Comparison of ENCODE assay signal across 7 cellular contexts in genomic region chr17:16440354-16440753, GRCh38. TPM values are rescaled to one million over a fixed set of nuclear protein-coding genes. Genes with fewer than 3 reads are reported as not detected.
A peak's percentile ranks its signal among the peaks of the same experiment; 100 is the strongest.
DNase-seq lines count a peak whose midpoint lies in the region; ATAC-seq and TF ChIP-seq lines count a peak whose summit lies in the region.
"Not testable (repeated sequence)": the region's sequence is repeated elsewhere in the genome, so short reads cannot be mapped to it uniquely, and the experiment has no call there.

No MANE protein-coding gene starts in this region.

- H4K20me1 ChIP-seq in OCI-LY7 (ENCODE audit: insufficient read depth, low read length) = peaks cover 22% of the 10 kb centered on the region; the same call in 1 of the 2 replicates

- POLR2A ChIA-PET in OCI-LY7 (lab: Charles Lee) = interaction anchor here (0.7 to 0.9 kb wide), 2 partner anchors 88 to 232 kb away, joined by 4 to 5 read pairs; no protein-coding TSS in a partner anchor

- H2AFZ ChIP-seq in OCI-LY7 (ENCODE audit: low read length) = not testable (repeated sequence)

- not testable (repeated sequence) for H3K9me3 Mint-ChIP-seq in activated T-cell treated with anti-CD3 and anti-CD28 coated beads, Interleukin-2, amount 50 U/mL, for 4 hours

- CTCF ChIA-PET in OCI-LY7 (lab: Charles Lee; ENCODE audit: unreplicated experiment) = not testable (repeated sequence)

- not testable (repeated sequence) for TF ChIP-seq CTCF in GM12864 (IDR thresholded peaks at IDR 0.05; ENCODE audit: low read depth, low read length, missing control alignments); OCI-LY7 (conservative IDR thresholded peaks at IDR 0.05; ENCODE audit: low read length); choroid plexus epithelial cell (conservative IDR thresholded peaks at IDR 0.05; ENCODE audit: low read depth, low read length); heart left ventricle (IDR thresholded peaks at IDR 0.05)

- H3K4me1 ChIP-seq in OCI-LY7 (ENCODE audit: insufficient read depth, low read length, poor library complexity, severe bottlenecking) = peaks cover 33% of the 10 kb centered on the region
- peaks cover 7 to 59% (median 34%) of the 10 kb centered on the region in 12 donors for H3K4me1 ChIP-seq in heart left ventricle
- peaks cover 29% of the 10 kb centered on the region for H3K4me1 ChIP-seq in muscle layer of colon (ENCODE audit: insufficient read depth, low read length)
- peaks cover 37% of the 10 kb centered on the region for H3K4me1 ChIP-seq in skeletal muscle satellite cell (ENCODE audit: control insufficient read depth, insufficient read depth, low read length)

- WGBS in heart left ventricle, 4 donors = 60 to 78% (median 72%) methylated on average over 5 of the region's 5 CpGs

- DNase-seq in GM12864 (ENCODE audit: low read depth); OCI-LY7 (ENCODE audit: low spot score); activated T-cell treated with anti-CD3 and anti-CD28 coated beads, Interleukin-2, amount 50 U/mL, for 4 hours; choroid plexus epithelial cell (ENCODE audit: low read depth); heart left ventricle: not testable (repeated sequence)

- not testable (repeated sequence) for ATAC-seq in activated T-cell treated with anti-CD3 and anti-CD28 coated beads, Interleukin-2, amount 50 U/mL, for 4 hours; heart left ventricle

- H3K9me3 ChIP-seq in OCI-LY7 (ENCODE audit: low read length); heart left ventricle; muscle layer of colon (ENCODE audit: low read length); skeletal muscle satellite cell (replicated peaks; ENCODE audit: low read length): not testable (repeated sequence)

- H3K4me3 ChIP-seq in GM12864 (ENCODE audit: low read depth, low read length) = peak overlapping the region; percentile 68
- H3K4me3 ChIP-seq in OCI-LY7 (ENCODE audit: low read depth, low read length, poor library complexity, severe bottlenecking) = peak overlapping the region; percentile 98
- H3K4me3 ChIP-seq in choroid plexus epithelial cell (ENCODE audit: low read depth, low read length) = peak overlapping the region; percentile 86
- peak overlapping the region in 10 of 12 donors; percentile 74 to 100 (median 90) for H3K4me3 ChIP-seq in heart left ventricle
- peak overlapping the region in 1 of 2 donors; percentile 87 for H3K4me3 ChIP-seq in muscle layer of colon (ENCODE audit: low read depth in 1 of 2, low read length in 2 of 2)
- H3K4me3 ChIP-seq in skeletal muscle satellite cell (ENCODE audit: low read length) = peak overlapping the region; percentile 73

- not testable (repeated sequence) for H3K27me3 Mint-ChIP-seq in activated T-cell treated with anti-CD3 and anti-CD28 coated beads, Interleukin-2, amount 50 U/mL, for 4 hours (ENCODE audit: low read depth)

- H3K27me3 ChIP-seq in heart left ventricle; muscle layer of colon (ENCODE audit: control insufficient read depth in 1 of 2, insufficient read depth in 2 of 2, low read length in 2 of 2); skeletal muscle satellite cell (ENCODE audit: control insufficient read depth, insufficient read depth, low read length): not testable (repeated sequence)

- H3K9ac ChIP-seq in muscle layer of colon (ENCODE audit: low read length) (peak overlapping the region; percentile 37), skeletal muscle satellite cell (ENCODE audit: low read depth, low read length) (peak overlapping the region; percentile 96)

- peaks cover 41% of the 10 kb centered on the region for H3K36me3 Mint-ChIP-seq in activated T-cell treated with anti-CD3 and anti-CD28 coated beads, Interleukin-2, amount 50 U/mL, for 4 hours (ENCODE audit: insufficient read depth)

- not testable (repeated sequence) for TF ChIP-seq POLR2A in heart left ventricle (IDR thresholded peaks at IDR 0.05)

- H3K79me2 ChIP-seq in OCI-LY7 (ENCODE audit: insufficient read depth, low read depth, low read length) = peaks cover 45% of the 10 kb centered on the region

- peaks cover 63% of the 10 kb centered on the region for H3K36me3 ChIP-seq in OCI-LY7 (ENCODE audit: insufficient read depth, low read length)
- H3K36me3 ChIP-seq in heart left ventricle = peaks cover 0 to 52% (median 40%) of the 10 kb centered on the region in 9 donors
- H3K36me3 ChIP-seq in muscle layer of colon (ENCODE audit: insufficient read depth, low read length) = peaks cover 43% of the 10 kb centered on the region
- peaks cover 56% of the 10 kb centered on the region for H3K36me3 ChIP-seq in skeletal muscle satellite cell (ENCODE audit: insufficient read depth, low read length)

- H3K4me1 Mint-ChIP-seq in activated T-cell treated with anti-CD3 and anti-CD28 coated beads, Interleukin-2, amount 50 U/mL, for 4 hours (ENCODE audit: low read depth) = peaks cover 40% of the 10 kb centered on the region

- H3K27ac ChIP-seq in OCI-LY7 (ENCODE audit: low read depth, low read length, poor library complexity, severe bottlenecking) = peak overlapping the region; percentile 87
- peak overlapping the region in 6 of 12 donors; percentile 52 to 93 (median 88) for H3K27ac ChIP-seq in heart left ventricle
- H3K27ac ChIP-seq in muscle layer of colon (ENCODE audit: low read depth, low read length) = not testable (repeated sequence)

- H3K4me2 ChIP-seq in OCI-LY7 (ENCODE audit: low read length) (peak overlapping the region; percentile 91), skeletal muscle satellite cell (ENCODE audit: low read length) (peak overlapping the region; percentile 89)

- H3K9me2 ChIP-seq in OCI-LY7 (ENCODE audit: insufficient read depth, low read length) = not testable (repeated sequence)

- BruUV-seq in OCI-LY7 (replicated peaks; lab: Mats Ljungman, UMichigan) = not testable (repeated sequence)

- intact Hi-C loops in OCI-LY7 (cut with micrococcal nuclease; ENCODE audit: unreplicated experiment) = not testable (repeated sequence)
- intact Hi-C loops in heart left ventricle (cut with DNase I) = loop anchor here in 1 of 10 donors (10.0 kb wide), 1 partner anchor 56 kb away; the partner anchor contains the start of gene UBB

- H3K4me3 Mint-ChIP-seq in activated T-cell treated with anti-CD3 and anti-CD28 coated beads, Interleukin-2, amount 50 U/mL, for 4 hours = peak overlapping the region; percentile 99

RNA-seq across cellular contexts. Expression of gene TRPV2, which starts 25.0 kb away (rescaled TPM):
- 10.5 and 15.4 TPM in 2 replicates for total RNA-seq in OCI-LY7 (2014; rRNA removed; shearing (Covaris generic))
- total RNA-seq in OCI-LY7 (2022) (4.9 and 5.3 TPM in 2 replicates), heart left ventricle (10 to 100 TPM in 5 of 9 donors, 1 to 10 TPM in 4; 5.8 to 43.5 (median 11.5) TPM)
- 10 to 100 TPM; 24.7 to 34.0 (median 31.0) TPM for total RNA-seq in activated T-cell treated with anti-CD3 and anti-CD28 coated beads, Interleukin-2, amount 50 U/mL, for 4 hours
- 1 to 10 TPM; 5.2 to 8.6 TPM for polyA plus RNA-seq in heart left ventricle
- total RNA-seq in skeletal muscle satellite cell (2012; rRNA removed) = 59.8 and 117 TPM in 2 replicates

RNA-seq across cellular contexts. Expression of gene LRRC75A, which starts 51.6 kb away (rescaled TPM):
- total RNA-seq in OCI-LY7 (2014; rRNA removed; shearing (Covaris generic)) = not detected in 2 replicates
- not detected in 2 replicates for total RNA-seq in OCI-LY7 (2022)
- total RNA-seq in activated T-cell treated with anti-CD3 and anti-CD28 coated beads, Interleukin-2, amount 50 U/mL, for 4 hours = under 1 TPM; 0.84 to 0.96 (median 0.87) TPM
- 1 to 10 TPM in 3 of 9 donors, under 1 TPM in 6; 0.37 to 2.5 (median 0.98) TPM for total RNA-seq in heart left ventricle
- polyA plus RNA-seq in heart left ventricle = under 1 TPM; 0.42 to 0.85 TPM
- total RNA-seq in skeletal muscle satellite cell (2012; rRNA removed) = 0.51 and 0.87 TPM in 2 replicates

RNA-seq across cellular contexts. Expression of gene UBB, which starts 59.5 kb away (rescaled TPM):
- 2,854 and 2,972 TPM in 2 replicates for total RNA-seq in OCI-LY7 (2014; rRNA removed; shearing (Covaris generic))
- total RNA-seq in OCI-LY7 (2022) (1,291 and 1,479 TPM in 2 replicates), heart left ventricle (1,000 to 10,000 TPM in 8 of 9 donors, 100 to 1,000 TPM in 1; 665 to 2,180 (median 1,547) TPM)
- total RNA-seq in activated T-cell treated with anti-CD3 and anti-CD28 coated beads, Interleukin-2, amount 50 U/mL, for 4 hours = 1,000 to 10,000 TPM; 1,915 to 2,057 (median 1,991) TPM
- 1,000 to 10,000 TPM in 1 of 2 donors, 100 to 1,000 TPM in 1; 932 to 1,006 TPM for polyA plus RNA-seq in heart left ventricle
- total RNA-seq in skeletal muscle satellite cell (2012; rRNA removed) = 1,088 and 1,189 TPM in 2 replicates
